Comparison of ENCODE assay signal across 20 cellular contexts in the genomic region with DNA sequence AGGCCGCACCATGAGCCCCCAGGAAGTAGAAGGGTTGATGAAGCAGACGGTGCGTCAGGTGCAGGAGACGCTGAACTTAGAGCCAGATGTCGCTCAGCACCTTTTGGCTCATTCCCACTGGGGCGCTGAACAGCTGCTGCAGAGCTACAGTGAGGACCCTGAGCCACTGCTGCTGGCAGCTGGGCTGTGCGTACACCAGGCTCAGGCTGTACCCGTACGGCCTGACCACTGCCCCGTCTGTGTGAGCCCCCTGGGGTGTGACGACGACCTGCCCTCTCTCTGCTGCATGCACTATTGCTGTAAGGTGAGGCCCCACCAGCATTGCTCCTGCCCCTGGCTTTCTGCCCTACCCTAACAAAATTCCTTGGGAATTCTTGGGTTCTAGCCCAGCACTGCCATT. TPM values are rescaled to one million over a fixed set of nuclear protein-coding genes. Genes with fewer than 3 reads are reported as not detected.
DNase-seq lines count a peak whose midpoint lies in the region; ATAC-seq lines count a peak whose summit lies in the region.
"Had no signal": no experiment of that assay in that cellular context is flagged by ENCODE, and none has a peak within 500 bp of the region (broad histone marks: within the 10 kb centered on the region; RNA-seq: fewer than 3 reads in every experiment).

No MANE protein-coding gene starts in this region.

- H3K27me3 Mint-ChIP-seq in activated naive CD8-positive, alpha-beta T cell = no peaks in the 10 kb centered on the region
- no peaks in the 10 kb centered on the region for H3K27me3 Mint-ChIP-seq in activated naive CD8-positive, alpha-beta T cell treated with anti-CD3 and anti-CD28 coated beads, Interleukin-2, amount 50 U/mL, for 24 hours
- H3K27me3 Mint-ChIP-seq: CD4-positive, CD25-positive, alpha-beta regulatory T cell; IgD-negative memory B cell had no signal

- no peak for ATAC-seq in activated naive CD8-positive, alpha-beta T cell treated with anti-CD3 and anti-CD28 coated beads, Interleukin-2, amount 50 U/mL, for 24 hours
- no peak for ATAC-seq in HG03442 (IDR thresholded peaks at IDR 0.05; ENCODE audit: unreplicated experiment)

- no peak for DNase-seq in activated naive CD8-positive, alpha-beta T cell treated with anti-CD3 and anti-CD28 coated beads, Interleukin-2, amount 50 U/mL, for 24 hours
- DNase-seq in NCI-H524 treated with DMSO at 0.1 percent for 48 hours (lab: John Stamatoyannopoulos, UW) = peak; percentile 56
- DNase-seq in islet precursor cell = peak; percentile 38
- DNase-seq in G401 (ENCODE audit: low spot score) = no peak
- no peak for DNase-seq in superior temporal gyrus (ENCODE audit: extremely low spot score)
- no peak for DNase-seq in amniotic stem cell (lab: John Stamatoyannopoulos, UW)
- DNase-seq: BE2C; CD4-positive, CD25-positive, alpha-beta regulatory T cell; DMS53; Kasumi-1; MG63; NCI-H1092 treated with DMSO at 0.1 percent for 48 hours; NCI-H146; NCI-H2081 treated with DMSO at 0.1 percent for 48 hours; NCI-H510A; NK-92 treated with Interleukin-12 subunit alpha and Interleukin-12 subunit beta, amount 100 ng/mL, for 24 hours; Right ventricle myocardium superior had no signal

- no peak overlapping the region for H3K4me3 Mint-ChIP-seq in activated naive CD8-positive, alpha-beta T cell
- H3K4me3 Mint-ChIP-seq in activated naive CD8-positive, alpha-beta T cell treated with anti-CD3 and anti-CD28 coated beads, Interleukin-2, amount 50 U/mL, for 24 hours = no peak overlapping the region
- H3K4me3 Mint-ChIP-seq: CD4-positive, CD25-positive, alpha-beta regulatory T cell; IgD-negative memory B cell had no signal

- peaks cover 4% of the 10 kb centered on the region for H3K4me1 Mint-ChIP-seq in activated naive CD8-positive, alpha-beta T cell (ENCODE audit: low read depth)
- H3K4me1 Mint-ChIP-seq in activated naive CD8-positive, alpha-beta T cell treated with anti-CD3 and anti-CD28 coated beads, Interleukin-2, amount 50 U/mL, for 24 hours = peaks cover 3% of the 10 kb centered on the region

- H3K36me3 Mint-ChIP-seq in activated naive CD8-positive, alpha-beta T cell = peaks cover 7% of the 10 kb centered on the region
- peaks cover 15% of the 10 kb centered on the region for H3K36me3 Mint-ChIP-seq in activated naive CD8-positive, alpha-beta T cell treated with anti-CD3 and anti-CD28 coated beads, Interleukin-2, amount 50 U/mL, for 24 hours (ENCODE audit: low read depth)

- H3K9me3 Mint-ChIP-seq in activated naive CD8-positive, alpha-beta T cell (ENCODE audit: low read depth) = no peaks in the 10 kb centered on the region
- H3K9me3 Mint-ChIP-seq in activated naive CD8-positive, alpha-beta T cell treated with anti-CD3 and anti-CD28 coated beads, Interleukin-2, amount 50 U/mL, for 24 hours = no peaks in the 10 kb centered on the region
- H3K9me3 Mint-ChIP-seq: CD4-positive, CD25-positive, alpha-beta regulatory T cell; IgD-negative memory B cell had no signal

- H3K27ac Mint-ChIP-seq in activated naive CD8-positive, alpha-beta T cell = peak overlapping the region; percentile 46
- no peak overlapping the region for H3K27ac Mint-ChIP-seq in activated naive CD8-positive, alpha-beta T cell treated with anti-CD3 and anti-CD28 coated beads, Interleukin-2, amount 50 U/mL, for 24 hours
- H3K27ac Mint-ChIP-seq: IgD-negative memory B cell had no signal

- in situ Hi-C loops in G401 (cut with HindIII; ENCODE audit: low sequenced_read_pairs) = no loop called here

RNA-seq across cellular contexts. Expression of a gene that starts 13.1 kb away (rescaled TPM):
- total RNA-seq in G401 (2014; rRNA removed; shearing (Covaris generic)) = 223 and 291 TPM in 2 replicates

RNA-seq across cellular contexts. Expression of a gene that starts 27.1 kb away (rescaled TPM):
- not detected in 2 replicates for total RNA-seq in G401 (2014; rRNA removed; shearing (Covaris generic))

RNA-seq across cellular contexts. Expression of a gene that starts 34.2 kb away (rescaled TPM):
- total RNA-seq in G401 (2014; rRNA removed; shearing (Covaris generic)) = 0.98 and 8.9 TPM in 2 replicates

RNA-seq across cellular contexts. Expression of a gene that starts 45.1 kb away (rescaled TPM):
- 43.1 and 46.2 TPM in 2 replicates for total RNA-seq in G401 (2014; rRNA removed; shearing (Covaris generic))

Comparison
In these comparisons a context has a peak if more than half of its experiments do, and no peak if none do; other contexts are left out.
1. DNase-seq: peak in NCI-H524 treated with DMSO at 0.1 percent for 48 hours (single experiment) and islet precursor cell (single experiment); none in activated naive CD8-positive, alpha-beta T cell treated with anti-CD3 and anti-CD28 coated beads, Interleukin-2, amount 50 U/mL, for 24 hours (single experiment), G401 (single experiment), superior temporal gyrus (single experiment) and amniotic stem cell (single experiment).